Comparison of ENCODE assay signal across 1 cellular context in genomic region chr4:26178874-26179273, GRCh38.
TF ChIP-seq lines count a peak whose summit lies in the region.

No MANE protein-coding gene starts in this region.

TF ChIP-seq in GM12878, 131 proteins besides CTCF, POLR2A, EP300 and RAD21 (continued from another document):
- TF ChIP-seq EED (IDR thresholded peaks at IDR 0.05; ENCODE audit: low read depth) (no peak), STAT3 (IDR thresholded peaks at IDR 0.05; ENCODE audit: low read depth, low read length) (no peak)
